Comparison of ENCODE assay signal across 17 cellular contexts in the genomic region with DNA sequence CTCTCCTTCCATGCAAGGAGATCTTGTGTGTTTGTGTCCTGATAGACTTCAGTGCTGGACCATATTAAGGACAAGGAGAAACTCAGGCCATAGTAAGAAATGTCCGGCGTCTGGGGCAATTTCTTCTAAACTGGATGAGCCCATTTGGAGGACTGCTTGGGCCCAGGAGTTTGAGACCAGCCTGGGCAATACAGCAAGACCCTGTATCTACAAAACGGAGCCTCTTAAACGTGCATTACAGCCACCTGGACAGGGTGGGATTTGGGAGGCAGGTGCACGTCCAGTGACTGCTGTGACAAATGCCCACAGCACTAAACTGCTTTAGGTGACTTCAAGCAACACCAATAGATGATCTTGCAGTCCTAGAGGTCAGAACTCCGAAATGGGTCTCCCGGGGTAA.
DNase-seq lines count a peak whose midpoint lies in the region; ATAC-seq, FAIRE-seq and TF ChIP-seq lines count a peak whose summit lies in the region.
"Had no signal": no experiment of that assay in that cellular context is flagged by ENCODE, and none has a peak within 500 bp of the region (broad histone marks: within the 10 kb centered on the region; RNA-seq: fewer than 3 reads in every experiment).

No MANE protein-coding gene starts in this region.

- H3K4me1 Mint-ChIP-seq in astrocyte (ENCODE audit: low read depth, unreplicated experiment) (peaks cover 5% of the 10 kb centered on the region), neural progenitor cell (peaks cover 15% of the 10 kb centered on the region)
- H3K4me1 Mint-ChIP-seq in activated CD4-positive, alpha-beta T cell treated with anti-CD3 and anti-CD28 coated beads, Interleukin-2, amount 10 ng/mL, durations not matched to agents 24 days and 14 days, result no peaks in the 10 kb centered on the region
- H3K4me1 Mint-ChIP-seq: CD14-positive monocyte had no signal

- H2AFZ ChIP-seq in astrocyte (ENCODE audit: low read depth, low read length) (no peak overlapping the region), neural progenitor cell (replicated peaks) (peak overlapping the region; percentile 55)

- H3K27me3 ChIP-seq in astrocyte (ENCODE audit: insufficient read depth, low read length), result no peaks in the 10 kb centered on the region
- no peaks in the 10 kb centered on the region for H3K27me3 ChIP-seq in iPS-20b (ENCODE audit: insufficient read depth, low read length)
- no peaks in the 10 kb centered on the region for H3K27me3 ChIP-seq in neural progenitor cell
- H3K27me3 ChIP-seq in breast epithelium, result no peaks in the 10 kb centered on the region

- ATAC-seq in A549 (no peak), HG02798 (IDR thresholded peaks at IDR 0.05; ENCODE audit: poor library complexity, unreplicated experiment) (no peak)

- intact Hi-C loops in breast epithelium (cut with DNase I; ENCODE audit: low total_unique reads), result no loop called here
- intact Hi-C loops in activated CD4-positive, alpha-beta T cell treated with anti-CD3 and anti-CD28 coated beads, Interleukin-2, amount 10 ng/mL, durations not matched to agents 24 days and 14 days (cut with micrococcal nuclease), result no loop called here

- WGBS in A549 (ENCODE audit: missing lambda C conversion rate), result 80% methylated on average over 7 of the region's 7 CpGs

- H3K4me2 ChIP-seq in A549, result peak overlapping the region; percentile 35; the same call in 2 of the 3 replicates
- H3K4me2 ChIP-seq in astrocyte (ENCODE audit: low read length), result peak overlapping the region; percentile 72
- H3K4me2 ChIP-seq in neural progenitor cell, result peak overlapping the region; percentile 46

- no peak for TF ChIP-seq RAD21 in A549 (conservative IDR thresholded peaks at IDR 0.05 in 1 of 2, IDR thresholded peaks at IDR 0.05 in 1 of 2)

- no peaks in the 10 kb centered on the region for H3K27me3 Mint-ChIP-seq in astrocyte (ENCODE audit: low read depth, unreplicated experiment)
- H3K27me3 Mint-ChIP-seq in neural progenitor cell (ENCODE audit: insufficient read depth, low read depth), result peaks cover 8% of the 10 kb centered on the region
- H3K27me3 Mint-ChIP-seq in activated CD4-positive, alpha-beta T cell treated with anti-CD3 and anti-CD28 coated beads, Interleukin-2, amount 10 ng/mL, durations not matched to agents 24 days and 14 days, result no peaks in the 10 kb centered on the region

- TF ChIP-seq CTCF in A549 (IDR thresholded peaks at IDR 0.05) (no peak), astrocyte (IDR thresholded peaks at IDR 0.05; ENCODE audit: insufficient read depth, low read depth, low read length) (no peak), neural progenitor cell (IDR thresholded peaks at IDR 0.05) (no peak), breast epithelium (IDR thresholded peaks at IDR 0.05) (no peak)

- H3K36me3 ChIP-seq in astrocyte (ENCODE audit: insufficient read depth, low read length), result no peaks in the 10 kb centered on the region
- no peaks in the 10 kb centered on the region for H3K36me3 ChIP-seq in iPS-20b (ENCODE audit: insufficient read depth, low read depth, low read length)
- H3K36me3 ChIP-seq in neural progenitor cell, result no peaks in the 10 kb centered on the region
- H3K36me3 ChIP-seq in breast epithelium, result no peaks in the 10 kb centered on the region
- H3K36me3 ChIP-seq: HAP-1 had no signal

- H3K27ac Mint-ChIP-seq in astrocyte (ENCODE audit: unreplicated experiment) (no peak overlapping the region), neural progenitor cell (no peak overlapping the region)
- H3K27ac Mint-ChIP-seq in activated CD4-positive, alpha-beta T cell treated with anti-CD3 and anti-CD28 coated beads, Interleukin-2, amount 10 ng/mL, durations not matched to agents 24 days and 14 days, result no peak overlapping the region
- H3K27ac Mint-ChIP-seq: CD14-positive monocyte had no signal

- H3K27ac ChIP-seq in A549, result peak overlapping the region; percentile 9 to 40; a peak in 4 of 6 replicates
- H3K27ac ChIP-seq in astrocyte (ENCODE audit: low read depth, low read length), result no peak overlapping the region
- H3K27ac ChIP-seq in iPS-20b (ENCODE audit: low read length), result no peak overlapping the region
- H3K27ac ChIP-seq in neural progenitor cell, result no peak overlapping the region
- H3K27ac ChIP-seq in breast epithelium, result no peak overlapping the region
- H3K27ac ChIP-seq: 22Rv1 had no signal

- TF ChIP-seq POLR2A in A549 (IDR thresholded peaks at IDR 0.05; ENCODE audit: low read length) (no peak), breast epithelium (IDR thresholded peaks at IDR 0.05) (no peak)

- H3K79me2 ChIP-seq in astrocyte (ENCODE audit: insufficient read depth, low read length), result no peaks in the 10 kb centered on the region
- no peaks in the 10 kb centered on the region for H3K79me2 ChIP-seq in neural progenitor cell (ENCODE audit: low read depth)

- FAIRE-seq in A549 (lab: Jason Lieb, UNC) (no peak), astrocyte (lab: Jason Lieb, UNC) (no peak)

- H3F3A ChIP-seq in neural progenitor cell (ENCODE audit: low read depth), result peaks cover 4% of the 10 kb centered on the region

- H3K9me3 Mint-ChIP-seq in astrocyte (ENCODE audit: unreplicated experiment), result peaks cover 13% of the 10 kb centered on the region
- H3K9me3 Mint-ChIP-seq in neural progenitor cell, result peaks cover 18% of the 10 kb centered on the region
- peaks cover 15% of the 10 kb centered on the region for H3K9me3 Mint-ChIP-seq in activated CD4-positive, alpha-beta T cell treated with anti-CD3 and anti-CD28 coated beads, Interleukin-2, amount 10 ng/mL, durations not matched to agents 24 days and 14 days

- peaks cover 17% of the 10 kb centered on the region for H3K9me3 ChIP-seq in A549
- peaks cover 5% of the 10 kb centered on the region for H3K9me3 ChIP-seq in astrocyte (ENCODE audit: insufficient read depth, low read depth, low read length)
- H3K9me3 ChIP-seq in iPS-20b (ENCODE audit: insufficient read depth, low read depth, low read length), result peaks cover 6% of the 10 kb centered on the region; the same call in 1 of the 2 replicates
- H3K9me3 ChIP-seq in neural progenitor cell (ENCODE audit: low read depth), result no peaks in the 10 kb centered on the region
- H3K9me3 ChIP-seq in breast epithelium, result peaks cover 0 to 17% of the 10 kb centered on the region in 2 donors
- H3K9me3 ChIP-seq: HAP-1 had no signal

- no peak for DNase-seq in A549 (ENCODE audit: low read depth in 1 of 2, low spot score in 1 of 2)
- no peak for DNase-seq in astrocyte (ENCODE audit: low read depth)
- DNase-seq in neural progenitor cell (ENCODE audit: low spot score), result no peak
- no peak for DNase-seq in NCI-H2081 treated with DMSO at 0.1 percent for 48 hours (lab: John Stamatoyannopoulos, UW)
- no peak for DNase-seq in breast epithelium (ENCODE audit: low spot score in 2 of 2)
- no peak for DNase-seq in activated CD4-positive, alpha-beta T cell treated with anti-CD3 and anti-CD28 coated beads, Interleukin-2, amount 10 ng/mL, durations not matched to agents 24 days and 14 days
- DNase-seq: DMS79 treated with DMSO at 0.1 percent for 48 hours; NCI-H1105; NCI-H2081; NK-92 treated with Interleukin-12 subunit alpha and Interleukin-12 subunit beta, amount 100 ng/mL, for 24 hours; OCI-M1; SHP77 had no signal

- H3K4me3 Mint-ChIP-seq in astrocyte (ENCODE audit: unreplicated experiment) (no peak overlapping the region), neural progenitor cell (no peak overlapping the region)
- no peak overlapping the region for H3K4me3 Mint-ChIP-seq in activated CD4-positive, alpha-beta T cell treated with anti-CD3 and anti-CD28 coated beads, Interleukin-2, amount 10 ng/mL, durations not matched to agents 24 days and 14 days
- H3K4me3 Mint-ChIP-seq: CD14-positive monocyte had no signal

- POLR2A ChIA-PET in A549 (lab: Yijun Ruan, JAX), result no interaction called here

- H3K36me3 Mint-ChIP-seq in astrocyte (ENCODE audit: low read depth, unreplicated experiment), result peaks cover 7% of the 10 kb centered on the region
- peaks cover 7% of the 10 kb centered on the region for H3K36me3 Mint-ChIP-seq in neural progenitor cell
- H3K36me3 Mint-ChIP-seq in activated CD4-positive, alpha-beta T cell treated with anti-CD3 and anti-CD28 coated beads, Interleukin-2, amount 10 ng/mL, durations not matched to agents 24 days and 14 days (ENCODE audit: low read depth), result peaks cover 1% of the 10 kb centered on the region
- H3K36me3 Mint-ChIP-seq: CD14-positive monocyte had no signal

- H3K4me1 ChIP-seq in A549, result peaks cover 13% of the 10 kb centered on the region; the same call in 2 of the 3 replicates
- H3K4me1 ChIP-seq in astrocyte (ENCODE audit: insufficient read depth, low read length), result no peaks in the 10 kb centered on the region
- peaks cover 13% of the 10 kb centered on the region for H3K4me1 ChIP-seq in iPS-20b (ENCODE audit: insufficient read depth, low read length)
- H3K4me1 ChIP-seq in neural progenitor cell, result peaks cover 10% of the 10 kb centered on the region
- no peaks in the 10 kb centered on the region for H3K4me1 ChIP-seq in breast epithelium
- H3K4me1 ChIP-seq: HAP-1 had no signal

- no peak for TF ChIP-seq EP300 in A549 (IDR thresholded peaks at IDR 0.05)

- H3K9ac ChIP-seq in astrocyte (ENCODE audit: low read length) (no peak overlapping the region), iPS-20b (ENCODE audit: low read depth, low read length) (peak overlapping the region; percentile 37; the same call in 1 of the 2 replicates), neural progenitor cell (no peak overlapping the region)

- H4K20me1 ChIP-seq in astrocyte (ENCODE audit: insufficient read depth, low read length), result no peaks in the 10 kb centered on the region
- no peaks in the 10 kb centered on the region for H4K20me1 ChIP-seq in neural progenitor cell (ENCODE audit: low read depth)

- CTCF ChIA-PET in A549 (lab: Yijun Ruan, JAX), result no interaction called here

- H3K4me3 ChIP-seq in A549 (no peak overlapping the region), astrocyte (ENCODE audit: insufficient read depth, low read depth, low read length) (no peak overlapping the region), iPS-20b (ENCODE audit: low read length) (no peak overlapping the region; the same call in 1 of the 2 replicates), neural progenitor cell (no peak overlapping the region), breast epithelium (no peak overlapping the region)
- H3K4me3 ChIP-seq: HAP-1 had no signal

TF ChIP-seq in A549, 52 proteins besides CTCF, POLR2A, EP300 and RAD21 (continues in another document):
- TF ChIP-seq MAFK (IDR thresholded peaks at IDR 0.05; ENCODE audit: partially characterized antibody), result no peak
- TF ChIP-seq E2F6 (IDR thresholded peaks at IDR 0.05; ENCODE audit: borderline replicate concordance, low read depth), result no peak
- TF ChIP-seq HOXB5 (CRISPR knock-in tag; IDR thresholded peaks at IDR 0.05), result no peak
- no peak for TF ChIP-seq HEYL (CRISPR knock-in tag; IDR thresholded peaks at IDR 0.05)
- no peak for TF ChIP-seq ZSCAN20 (CRISPR knock-in tag; IDR thresholded peaks at IDR 0.05)
- no peak for TF ChIP-seq SREBF2 (IDR thresholded peaks at IDR 0.05)
- no peak for TF ChIP-seq HDAC2 (IDR thresholded peaks at IDR 0.05)

Comparison
In these comparisons a context has a peak if more than half of its experiments do, and no peak if none do; other contexts are left out.
1. H3K27ac ChIP-seq: peak in A549 (2 of 2); none in astrocyte (single experiment), iPS-20b (single experiment), neural progenitor cell (single experiment) and breast epithelium (0 of 2).
2. Peak in every context shown above with its lines, with median percentiles within 50 percentile points of each other: H3K4me2 ChIP-seq.